27 cellular contexts compared by ENCODE assay signal in genomic region chr1:226417350-226417749, GRCh38.
"Had no signal": no experiment of that assay in that cellular context is flagged by ENCODE, and none has a peak within 500 bp of the region (broad histone marks: within the 10 kb centered on the region; RNA-seq: fewer than 3 reads in every experiment).

No MANE protein-coding gene starts in this region.

- H3K36me3 ChIP-seq: left lung, lower lobe of right lung, right atrium auricular region, right lobe of liver, stomach, thyroid gland, transverse colon, upper lobe of left lung, vagina had no signal

- H3K27me3 Mint-ChIP-seq: naive thymus-derived CD8-positive, alpha-beta T cell; stimulated activated naive B cell treated with anti-CD40 and anti-IgM and Interleukin-4, amounts not matched to agents 10 μg/mL and 1 μg/mL and 100 μg/mL, for 72 hours had no signal

- H3K36me3 Mint-ChIP-seq: immature natural killer cell; naive thymus-derived CD8-positive, alpha-beta T cell; stimulated activated naive B cell treated with anti-CD40 and anti-IgM and Interleukin-4, amounts not matched to agents 10 μg/mL and 1 μg/mL and 100 μg/mL, for 72 hours had no signal

- H3K27ac Mint-ChIP-seq: immature natural killer cell; nephron; stimulated activated naive B cell treated with anti-CD40 and anti-IgM and Interleukin-4, amounts not matched to agents 10 μg/mL and 1 μg/mL and 100 μg/mL, for 72 hours had no signal

- H3K9ac ChIP-seq: parathyroid adenoma had no signal

- H3K4me3 ChIP-seq: left lung, lower lobe of right lung, psoas muscle, right atrium auricular region, right lobe of liver, skin epidermis, stomach, testis, thyroid gland, transverse colon, upper lobe of left lung, vagina had no signal

- H3K9me3 ChIP-seq: left lung, lower lobe of right lung, psoas muscle, right atrium auricular region, right lobe of liver, stomach, testis, thyroid gland, transverse colon, upper lobe of left lung, vagina had no signal

- H3K4me1 Mint-ChIP-seq: stimulated activated naive B cell treated with anti-CD40 and anti-IgM and Interleukin-4, amounts not matched to agents 10 μg/mL and 1 μg/mL and 100 μg/mL, for 72 hours had no signal

- H3K9me3 Mint-ChIP-seq: immature natural killer cell; naive thymus-derived CD8-positive, alpha-beta T cell; nephron; neural crest cell; stimulated activated naive B cell treated with anti-CD40 and anti-IgM and Interleukin-4, amounts not matched to agents 10 μg/mL and 1 μg/mL and 100 μg/mL, for 72 hours had no signal

- H3K27me3 ChIP-seq: left lung, right atrium auricular region, right lobe of liver, stomach, testis, thyroid gland, transverse colon, upper lobe of left lung, vagina had no signal

- DNase-seq: hypothalamus; immature natural killer cell; kidney; left colon; left lung; lower lobe of right lung; mammary epithelial cell; nucleus accumbens; psoas muscle; right lobe of liver; stimulated activated CD4-positive, alpha-beta T cell treated with anti-CD3 and anti-CD28 coated beads, Interleukin-12 subunit alpha, Interleukin-12 subunit beta, amount 100 ng/mL, for 4 hours; stimulated activated CD4-positive, alpha-beta T cell treated with anti-CD3 and anti-CD28 coated beads, Interleukin-15, amount 100 ng/mL, for 24 hours; stimulated activated CD4-positive, alpha-beta T cell treated with anti-CD3 and anti-CD28 coated beads, Interleukin-4, amount 100 ng/mL, for 1 hour; stimulated activated naive B cell treated with anti-CD40 and anti-IgM and Interleukin-4, amounts not matched to agents 10 μg/mL and 1 μg/mL and 100 μg/mL, for 72 hours; stimulated activated naive CD8-positive, alpha-beta T cell treated with anti-CD3 and anti-CD28 coated beads, Interleukin-15, Interleukin-2, amounts not matched to agents 100 U/mL and 50 U/mL, for 24 hours; stomach; testis; thyroid gland; transverse colon; upper lobe of left lung had no signal

- ATAC-seq: left colon; left lung; lower lobe of right lung; psoas muscle; right lobe of liver; stimulated activated naive B cell treated with anti-CD40 and anti-IgM and Interleukin-4, amounts not matched to agents 10 μg/mL and 1 μg/mL and 100 μg/mL, for 72 hours; stimulated activated naive CD8-positive, alpha-beta T cell treated with anti-CD3 and anti-CD28 coated beads, Interleukin-15, Interleukin-2, amounts not matched to agents 100 U/mL and 50 U/mL, for 24 hours had no signal

- H3K27ac ChIP-seq: left lung, lower lobe of right lung, parathyroid adenoma, psoas muscle, right atrium auricular region, right lobe of liver, skin epidermis, stomach, testis, thyroid gland, transverse colon, upper lobe of left lung, vagina had no signal

- H3K4me1 ChIP-seq: left lung, lower lobe of right lung, parathyroid adenoma, psoas muscle, right atrium auricular region, right lobe of liver, stomach, testis, thyroid gland, upper lobe of left lung, vagina had no signal

- H3K4me3 Mint-ChIP-seq: immature natural killer cell; nephron; neural crest cell; stimulated activated naive B cell treated with anti-CD40 and anti-IgM and Interleukin-4, amounts not matched to agents 10 μg/mL and 1 μg/mL and 100 μg/mL, for 72 hours had no signal
